8 cellular contexts compared by ENCODE assay signal in the genomic region with DNA sequence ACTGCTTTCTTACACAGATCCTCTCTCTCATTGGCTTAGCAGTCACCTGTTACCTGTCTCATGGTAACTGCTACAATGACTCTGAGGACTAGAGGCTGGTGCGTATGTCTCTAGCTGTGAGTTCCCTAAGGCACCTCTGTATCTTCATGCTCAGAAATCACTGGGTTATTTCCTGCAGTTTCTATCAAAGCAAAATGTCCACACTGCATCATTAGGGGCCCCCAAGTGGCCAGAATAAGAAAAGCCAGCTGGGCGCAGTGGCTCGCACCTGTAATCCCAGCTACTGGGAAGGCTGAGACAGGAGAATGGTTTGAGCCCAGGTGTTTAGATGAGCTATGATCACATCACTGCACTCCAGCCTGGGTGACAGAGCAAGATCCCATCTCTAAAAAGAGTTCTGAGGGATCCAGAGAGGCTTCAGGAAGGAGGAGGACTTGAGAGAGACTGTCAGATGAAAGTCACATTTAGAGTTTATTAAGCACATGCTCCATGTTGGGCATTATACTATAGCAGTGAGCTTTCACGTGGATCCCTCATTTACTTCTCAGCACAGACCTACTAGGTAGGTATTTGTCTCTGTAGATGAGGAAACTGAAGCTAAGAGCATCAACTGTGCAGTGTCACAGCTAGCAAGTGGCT. TPM values are rescaled to one million over a fixed set of nuclear protein-coding genes. Genes with fewer than 3 reads are reported as not detected.
DNase-seq lines count a peak whose midpoint lies in the region; ATAC-seq and TF ChIP-seq lines count a peak whose summit lies in the region.

No MANE protein-coding gene starts in this region.

- peaks cover 16% of the 10 kb centered on the region for H3K27me3 ChIP-seq in endodermal cell (ENCODE audit: control insufficient read depth, insufficient read depth, low read length, poor library complexity, severe bottlenecking)
- H3K27me3 ChIP-seq in neutrophil = no peaks in the 10 kb centered on the region

- no peaks in the 10 kb centered on the region for H3K9me3 ChIP-seq in endodermal cell (ENCODE audit: control insufficient read depth, low read length)
- no peaks in the 10 kb centered on the region for H3K9me3 ChIP-seq in neutrophil

- H3K4me3 Mint-ChIP-seq in endodermal cell = no peak overlapping the region

- DNase-seq in NCI-H1092 treated with DMSO at 0.1 percent for 48 hours (lab: John Stamatoyannopoulos, UW) (peak; percentile 34), NCI-H1092 (lab: John Stamatoyannopoulos, UW) (no peak), HT-29 (ENCODE audit: low spot score) (peak; percentile 92), RKO (ENCODE audit: low spot score) (peak; percentile 73), endodermal cell (peak; percentile 84)
- no peak for DNase-seq in activated CD4-positive, CD25-positive, alpha-beta regulatory T cell treated with anti-CD3 and anti-CD28 coated beads, Interleukin-2, amount 50 U/mL, for 72 hours

- H3K4me1 ChIP-seq in endodermal cell (ENCODE audit: control insufficient read depth, insufficient read depth, low read length) = peaks cover 3% of the 10 kb centered on the region
- H3K4me1 ChIP-seq in neutrophil (ENCODE audit: control insufficient read depth in 1 of 2, insufficient read depth in 1 of 2, low read depth in 1 of 2, low read length in 1 of 2) = peaks cover 46 to 52% of the 10 kb centered on the region in 2 experiments

- ATAC-seq in GM18909 (IDR thresholded peaks at IDR 0.05; ENCODE audit: poor library complexity, unreplicated experiment) = no peak

- peaks cover 3% of the 10 kb centered on the region for H3K9me3 Mint-ChIP-seq in endodermal cell

- H3K27ac ChIP-seq in endodermal cell (ENCODE audit: low read depth, low read length) = no peak overlapping the region
- peak overlapping the region; percentile 94 for H3K27ac ChIP-seq in neutrophil

- H3K27ac Mint-ChIP-seq in endodermal cell = no peak overlapping the region

- H3K4me1 Mint-ChIP-seq in endodermal cell = peaks cover 4% of the 10 kb centered on the region

- peaks cover 19% of the 10 kb centered on the region for H3K27me3 Mint-ChIP-seq in endodermal cell (ENCODE audit: insufficient read depth)

- 36 to 41% methylated on average over 4 of the region's 4 CpGs for WGBS in endodermal cell (ENCODE audit: insufficient coverage in 1 of 2, insufficient read length in 1 of 2), 2 experiments

- H3K4me3 ChIP-seq in endodermal cell (ENCODE audit: low read length) = no peak overlapping the region
- H3K4me3 ChIP-seq in neutrophil (ENCODE audit: low read depth in 1 of 2, low read length in 1 of 2) = peak overlapping the region in 1 of 2 experiments; percentile 98

- H3K36me3 ChIP-seq in endodermal cell (ENCODE audit: control insufficient read depth, insufficient read depth, low read length) (peaks cover 13% of the 10 kb centered on the region), neutrophil (peaks cover 12% of the 10 kb centered on the region)

- peaks cover 17% of the 10 kb centered on the region for H3K36me3 Mint-ChIP-seq in endodermal cell (ENCODE audit: low read depth)

- H3K9ac ChIP-seq in endodermal cell (ENCODE audit: extremely low read depth, low read length, poor library complexity, severe bottlenecking) = no peak overlapping the region

- TF ChIP-seq CTCF in endodermal cell (conservative IDR thresholded peaks at IDR 0.05) (peak; percentile 82), neutrophil (IDR thresholded peaks at IDR 0.05) (peak; percentile 59)

RNA-seq across cellular contexts. Expression of gene VPS18, which starts 2.3 kb away (rescaled TPM):
- total RNA-seq in HT-29 (2014; rRNA removed; shearing (Covaris generic)) = 66.8 and 75.8 TPM in 2 replicates
- total RNA-seq in endodermal cell = 10 to 100 TPM; 26.6 to 29.0 TPM
- 14.6 TPM for polyA plus RNA-seq in endodermal cell (2013, experiment 1 of 2)
- 13.9 TPM for polyA plus RNA-seq in endodermal cell (2013, experiment 2 of 2)

RNA-seq across cellular contexts. Expression of gene RHOV, which starts 17.9 kb away (rescaled TPM):
- total RNA-seq in HT-29 (2014; rRNA removed; shearing (Covaris generic)) = 30.4 and 33.5 TPM in 2 replicates
- 1 to 10 TPM; 1.8 to 2.8 TPM for total RNA-seq in endodermal cell
- 0.39 TPM for polyA plus RNA-seq in endodermal cell (2013, experiment 1 of 2)
- 0.50 TPM for polyA plus RNA-seq in endodermal cell (2013, experiment 2 of 2)

RNA-seq across cellular contexts. Expression of gene DLL4, which starts 37.2 kb away (rescaled TPM):
- 3.8 and 4.4 TPM in 2 replicates for total RNA-seq in HT-29 (2014; rRNA removed; shearing (Covaris generic))
- total RNA-seq in endodermal cell = under 1 TPM; 0.20 to 0.64 TPM
- polyA plus RNA-seq in endodermal cell (2013, experiment 1 of 2) = 0.64 TPM
- 0.66 TPM for polyA plus RNA-seq in endodermal cell (2013, experiment 2 of 2)

RNA-seq across cellular contexts. Expression of gene SPINT1, which starts 48.1 kb away (rescaled TPM):
- total RNA-seq in HT-29 (2014; rRNA removed; shearing (Covaris generic)) = 481 and 534 TPM in 2 replicates
- total RNA-seq in endodermal cell = 100 to 1,000 TPM; 129 to 141 TPM
- polyA plus RNA-seq in endodermal cell (2013, experiment 1 of 2) = 20.7 TPM
- 13.5 TPM for polyA plus RNA-seq in endodermal cell (2013, experiment 2 of 2)

Comparison
In these comparisons a context has a peak if more than half of its experiments do, and no peak if none do; other contexts are left out.
1. DNase-seq: peak in NCI-H1092 treated with DMSO at 0.1 percent for 48 hours (single experiment), HT-29 (single experiment), RKO (single experiment) and endodermal cell (single experiment); none in NCI-H1092 (single experiment) and activated CD4-positive, CD25-positive, alpha-beta regulatory T cell treated with anti-CD3 and anti-CD28 coated beads, Interleukin-2, amount 50 U/mL, for 72 hours (single experiment).